In genomic region chr9:89680547-89681467, GRCh38 we compare ENCODE assay signal across 18 cellular contexts.
"Had no signal": no experiment of that assay in that cellular context is flagged by ENCODE, and none has a peak within 500 bp of the region (broad histone marks: within the 10 kb centered on the region; RNA-seq: fewer than 3 reads in every experiment).

No MANE protein-coding gene starts in this region.

- H3K27me3 Mint-ChIP-seq: activated naive CD8-positive, alpha-beta T cell; T-cell had no signal

- H3K4me1 Mint-ChIP-seq: stimulated activated effector memory CD8-positive, alpha-beta T cell treated with anti-CD3 and anti-CD28 coated beads, Interleukin-12 subunit alpha, Interleukin-12 subunit beta, amount 100 ng/mL, for 72 hours had no signal

- ATAC-seq: left lung; stimulated activated effector memory CD8-positive, alpha-beta T cell treated with anti-CD3 and anti-CD28 coated beads, Interleukin-12 subunit alpha, Interleukin-12 subunit beta, amount 100 ng/mL, for 72 hours; T-cell had no signal

- H3K9me3 Mint-ChIP-seq: nephron; stimulated activated effector memory CD8-positive, alpha-beta T cell treated with anti-CD3 and anti-CD28 coated beads, Interleukin-12 subunit alpha, Interleukin-12 subunit beta, amount 100 ng/mL, for 72 hours; T-cell had no signal

- DNase-seq: activated CD4-positive, alpha-beta T cell treated with anti-CD3 and anti-CD28 coated beads for 1 hour; activated CD8-positive, alpha-beta memory T cell treated with anti-CD3 and anti-CD28 coated beads for 24 hours; activated effector memory CD4-positive, alpha-beta T cell treated with Interleukin-2 at 50 U/mL for 16 hours; activated naive CD4-positive, alpha-beta T cell treated with Interleukin-2 at 50 U/mL for 16 hours; brain microvascular endothelial cell; dorsolateral prefrontal cortex; effector memory CD4-positive, alpha-beta T cell; left lung; sigmoid colon; small intestine; stimulated activated CD4-positive, alpha-beta T cell treated with anti-CD3 and anti-CD28 coated beads, Interleukin-4, amount 100 ng/mL, for 24 hours; T-cell; T1000; tibial artery had no signal

- H3K36me3 Mint-ChIP-seq: activated naive CD8-positive, alpha-beta T cell; stimulated activated effector memory CD8-positive, alpha-beta T cell treated with anti-CD3 and anti-CD28 coated beads, Interleukin-12 subunit alpha, Interleukin-12 subunit beta, amount 100 ng/mL, for 72 hours; T-cell had no signal

- H3K4me3 Mint-ChIP-seq: activated naive CD8-positive, alpha-beta T cell; nephron; stimulated activated effector memory CD8-positive, alpha-beta T cell treated with anti-CD3 and anti-CD28 coated beads, Interleukin-12 subunit alpha, Interleukin-12 subunit beta, amount 100 ng/mL, for 72 hours; T-cell had no signal

- H3K27ac Mint-ChIP-seq: activated naive CD8-positive, alpha-beta T cell; progenitor cell of endocrine pancreas; stimulated activated effector memory CD8-positive, alpha-beta T cell treated with anti-CD3 and anti-CD28 coated beads, Interleukin-12 subunit alpha, Interleukin-12 subunit beta, amount 100 ng/mL, for 72 hours; T-cell had no signal
